10 cellular contexts compared by ENCODE assay signal in genomic region chr1:217117973-217118465, GRCh38.
"Had no signal": no experiment of that assay in that cellular context is flagged by ENCODE, and none has a peak within 500 bp of the region (broad histone marks: within the 10 kb centered on the region; RNA-seq: fewer than 3 reads in every experiment).

No MANE protein-coding gene starts in this region.

- H2AFZ ChIP-seq: GM23248 had no signal

- H3K9me3 ChIP-seq: HAP-1 had no signal

- DNase-seq: GM23248, GOT3, H7, HFFc6, IMR-90 had no signal

- H3K4me1 ChIP-seq: HAP-1 had no signal

- H3K9ac ChIP-seq: GM23248 had no signal

- H3K4me3 ChIP-seq: GM23248, HAP-1, K562 had no signal

- H3K27ac ChIP-seq: GM23248, HL-60 had no signal

- ATAC-seq: HCT116, HepG2, K562 had no signal

- H3K36me3 ChIP-seq: HAP-1 had no signal
